Comparison of ENCODE assay signal across 11 cellular contexts in genomic region chr17:74773871-74774286, GRCh38. TPM values are rescaled to one million over a fixed set of nuclear protein-coding genes. Genes with fewer than 3 reads are reported as not detected.
DNase-seq lines count a peak whose midpoint lies in the region; ATAC-seq and TF ChIP-seq lines count a peak whose summit lies in the region.
"Had no signal": no experiment of that assay in that cellular context is flagged by ENCODE, and none has a peak within 500 bp of the region (broad histone marks: within the 10 kb centered on the region; RNA-seq: fewer than 3 reads in every experiment).

No MANE protein-coding gene starts in this region.

- TF ChIP-seq POLR2A in sigmoid colon (IDR thresholded peaks at IDR 0.05): no peak

- H3K9me3 Mint-ChIP-seq in CD8-positive, alpha-beta T cell: no peaks in the 10 kb centered on the region
- H3K9me3 Mint-ChIP-seq in nephron: no peaks in the 10 kb centered on the region

- no peak overlapping the region for H3K27ac ChIP-seq in CD8-positive, alpha-beta T cell (ENCODE audit: low read depth, low read length)
- peak overlapping the region; percentile 8; the same call in 1 of the 2 replicates for H3K27ac ChIP-seq in Panc1 (ENCODE audit: low read length)
- peak overlapping the region; percentile 3 for H3K27ac ChIP-seq in brain microvascular endothelial cell
- H3K27ac ChIP-seq in right atrium auricular region: no peak overlapping the region
- H3K27ac ChIP-seq in sigmoid colon: no peak overlapping the region
- H3K27ac ChIP-seq: upper lobe of left lung had no signal

- H3K36me3 ChIP-seq in CD8-positive, alpha-beta T cell (ENCODE audit: insufficient read depth, low read length): peaks cover 40% of the 10 kb centered on the region
- H3K36me3 ChIP-seq in Panc1 (ENCODE audit: control insufficient read depth, insufficient read depth, low read length) (peaks cover 9% of the 10 kb centered on the region; the same call in 1 of the 2 replicates), brain microvascular endothelial cell (replicated peaks) (peaks cover 34% of the 10 kb centered on the region), right atrium auricular region (peaks cover 33% of the 10 kb centered on the region), sigmoid colon (peaks cover 12 to 35% (median 29%) of the 10 kb centered on the region in 4 donors)

- WGBS in sigmoid colon, 2 donors: 83 to 88% methylated on average over 6 of the region's 6 CpGs

- no peaks in the 10 kb centered on the region for H3K27me3 ChIP-seq in CD8-positive, alpha-beta T cell (ENCODE audit: insufficient read depth, low read length)
- H3K27me3 ChIP-seq in Panc1 (ENCODE audit: control insufficient read depth, insufficient read depth, low read length) (no peaks in the 10 kb centered on the region), brain microvascular endothelial cell (replicated peaks) (no peaks in the 10 kb centered on the region), right atrium auricular region (no peaks in the 10 kb centered on the region), sigmoid colon (no peaks in the 10 kb centered on the region)
- H3K27me3 ChIP-seq: upper lobe of left lung had no signal

- CTCF ChIA-PET in CD8-positive, alpha-beta T cell (lab: Charles Lee): interaction anchor here (1.3 to 16.5 kb wide), 6 partner anchors 14 to 116 kb away, joined by 3 to 196 read pairs (median 56); partner anchors contain the start of gene RAB37
- CTCF ChIA-PET in Panc1 (lab: Charles Lee): interaction anchor here (0.6 kb wide), 1 partner anchor 72 kb away, joined by 4 read pairs; no protein-coding TSS in a partner anchor

- BruUV-seq in Panc1 (replicated peaks; lab: Mats Ljungman, UMichigan): no TSS peak

- no peak for TF ChIP-seq CTCF in CD8-positive, alpha-beta T cell (IDR thresholded peaks at IDR 0.05)
- TF ChIP-seq CTCF in Panc1 (IDR thresholded peaks at IDR 0.05) (no peak), brain microvascular endothelial cell (IDR thresholded peaks at IDR 0.05; ENCODE audit: low read depth, low read length, missing control alignments) (no peak), nephron (IDR thresholded peaks at IDR 0.05; ENCODE audit: unreplicated experiment in 3 of 3) (no peak), right atrium auricular region (IDR thresholded peaks at IDR 0.05) (no peak), sigmoid colon (IDR thresholded peaks at IDR 0.05) (no peak)

- ATAC-seq in CD8-positive, alpha-beta T cell: no peak
- ATAC-seq in Panc1 (no peak), GM18520 (IDR thresholded peaks at IDR 0.05; ENCODE audit: unreplicated experiment) (no peak)

- H3K36me3 Mint-ChIP-seq in CD8-positive, alpha-beta T cell: peaks cover 53% of the 10 kb centered on the region
- H3K36me3 Mint-ChIP-seq in nephron (ENCODE audit: low read depth): peaks cover 26% of the 10 kb centered on the region

- no peaks in the 10 kb centered on the region for H3K27me3 Mint-ChIP-seq in CD8-positive, alpha-beta T cell (ENCODE audit: low read depth)
- H3K27me3 Mint-ChIP-seq in nephron (ENCODE audit: low read depth): no peaks in the 10 kb centered on the region

- no peaks in the 10 kb centered on the region for H3K9me3 ChIP-seq in CD8-positive, alpha-beta T cell (ENCODE audit: low read length)
- H3K9me3 ChIP-seq in Panc1 (ENCODE audit: control insufficient read depth, insufficient read depth, low read depth, low read length): no peaks in the 10 kb centered on the region
- H3K9me3 ChIP-seq in right atrium auricular region: no peaks in the 10 kb centered on the region
- H3K9me3 ChIP-seq in sigmoid colon: no peaks in the 10 kb centered on the region
- H3K9me3 ChIP-seq: upper lobe of left lung had no signal

- in situ Hi-C loops in Panc1 (cut with HindIII; ENCODE audit: low pct_unique_long_range_greater_than_20kb, low sequenced_read_pairs) (no loop called here), brain microvascular endothelial cell (cut with HindIII; ENCODE audit: low pct_ligation_motif_present, low sequenced_read_pairs) (no loop called here)

- POLR2A ChIA-PET in CD8-positive, alpha-beta T cell (lab: Charles Lee): interaction anchor here (0.8 to 2.2 kb wide), 4 partner anchors 20 to 32 kb away, joined by 3 to 10 read pairs (median 5); no protein-coding TSS in a partner anchor
- POLR2A ChIA-PET in Panc1 (lab: Charles Lee): interaction anchor here (0.5 to 0.7 kb wide), 4 partner anchors 18 to 1765 kb away, joined by 5 to 9 read pairs (median 8); no protein-coding TSS in a partner anchor

- no peak overlapping the region for H3K4me3 ChIP-seq in CD8-positive, alpha-beta T cell (ENCODE audit: low read depth, low read length)
- no peak overlapping the region for H3K4me3 ChIP-seq in Panc1 (ENCODE audit: low read depth in 2 of 2, low read length in 2 of 2)
- H3K4me3 ChIP-seq in brain microvascular endothelial cell (ENCODE audit: low read depth, low read length): no peak overlapping the region
- no peak overlapping the region for H3K4me3 ChIP-seq in right atrium auricular region
- H3K4me3 ChIP-seq in sigmoid colon: no peak overlapping the region
- H3K4me3 ChIP-seq: upper lobe of left lung had no signal

- no peak for DNase-seq in CD8-positive, alpha-beta T cell
- DNase-seq in Panc1 (ENCODE audit: low read depth, low spot score) (no peak), brain microvascular endothelial cell (peak; percentile 63), C1 segment of cervical spinal cord (lab: John Stamatoyannopoulos, UW) (no peak), right atrium auricular region (ENCODE audit: low spot score) (no peak), sigmoid colon (no peak)
- DNase-seq: activated effector memory CD4-positive, alpha-beta T cell treated with Interleukin-2 at 50 U/mL for 16 hours; NCI-H69; upper lobe of left lung had no signal

- H3K27ac Mint-ChIP-seq in CD8-positive, alpha-beta T cell: peak overlapping the region; percentile 25
- peak overlapping the region; percentile 78 to 85 (median 79) for H3K27ac Mint-ChIP-seq in nephron

- intact Hi-C loops in CD8-positive, alpha-beta T cell (cut with DNase I, micrococcal nuclease): no loop called here
- intact Hi-C loops in Panc1 (cut with micrococcal nuclease; ENCODE audit: unreplicated experiment): no loop called here
- intact Hi-C loops in sigmoid colon (cut with DNase I): no loop called here

- TF ChIP-seq EP300 in sigmoid colon (IDR thresholded peaks at IDR 0.05): no peak

- H3K4me1 Mint-ChIP-seq in CD8-positive, alpha-beta T cell (ENCODE audit: low read depth): peaks cover 50% of the 10 kb centered on the region
- H3K4me1 Mint-ChIP-seq in nephron: peaks cover 27% of the 10 kb centered on the region

- peak overlapping the region; percentile 33 for H3K4me3 Mint-ChIP-seq in CD8-positive, alpha-beta T cell
- H3K4me3 Mint-ChIP-seq in nephron: peak overlapping the region; percentile 60 to 86 (median 71)

- H3K4me1 ChIP-seq in CD8-positive, alpha-beta T cell (ENCODE audit: insufficient read depth, low read length): peaks cover 30% of the 10 kb centered on the region
- H3K4me1 ChIP-seq in Panc1 (ENCODE audit: control insufficient read depth, insufficient read depth, low read length) (peaks cover 34% of the 10 kb centered on the region), right atrium auricular region (peaks cover 0 to 53% of the 10 kb centered on the region in 2 donors), sigmoid colon (peaks cover 0 to 30% (median 21%) of the 10 kb centered on the region in 4 donors)

RNA-seq across cellular contexts. Expression of gene NAT9, which starts 2.3 kb away (rescaled TPM):
- 10 to 100 TPM; 37.9 to 41.1 TPM for total RNA-seq in CD8-positive, alpha-beta T cell
- total RNA-seq in Panc1 (2021; ENCODE audit: unreplicated experiment): 90.1 TPM
- 59.6 TPM for polyA plus RNA-seq in Panc1 (2012; ENCODE audit: insufficient read length)
- total RNA-seq in right atrium auricular region: 10 to 100 TPM; 16.2 to 18.7 TPM
- total RNA-seq in sigmoid colon: 10 to 100 TPM; 14.3 to 29.9 (median 21.7) TPM
- polyA plus RNA-seq in sigmoid colon: 10 to 100 TPM; 11.3 to 36.4 (median 14.4) TPM

RNA-seq across cellular contexts. Expression of gene NHERF1, which starts 25.5 kb away (rescaled TPM):
- 10 to 100 TPM; 72.5 to 73.7 TPM for total RNA-seq in CD8-positive, alpha-beta T cell
- total RNA-seq in Panc1 (2021; ENCODE audit: unreplicated experiment) (90.8 TPM), right atrium auricular region (10 to 100 TPM; 20.2 to 30.9 TPM), sigmoid colon (10 to 100 TPM in 1 of 4 donors, 1 to 10 TPM in 3; 6.6 to 12.5 (median 7.3) TPM)
- polyA plus RNA-seq in Panc1 (2012; ENCODE audit: insufficient read length): 66.0 TPM
- polyA plus RNA-seq in sigmoid colon: 100 to 1,000 TPM; 122 to 420 (median 194) TPM

RNA-seq across cellular contexts. Expression of gene RAB37, which starts 36.8 kb away (rescaled TPM):
- total RNA-seq in CD8-positive, alpha-beta T cell: 10 to 100 TPM; 33.7 to 36.0 TPM
- total RNA-seq in Panc1 (2021; ENCODE audit: unreplicated experiment) (1.5 TPM), right atrium auricular region (under 1 TPM; 0.89 to 0.90 TPM), sigmoid colon (1 to 10 TPM in 3 of 4 donors, under 1 TPM in 1; 0.54 to 4.1 (median 1.4) TPM)
- 1.2 TPM for polyA plus RNA-seq in Panc1 (2012; ENCODE audit: insufficient read length)
- 10 to 100 TPM; 15.2 to 28.8 (median 16.9) TPM for polyA plus RNA-seq in sigmoid colon

Comparison
In these comparisons a context has a peak if more than half of its experiments do, and no peak if none do; other contexts are left out.
1. H3K27ac ChIP-seq: peak in Panc1 (single experiment) and brain microvascular endothelial cell (single experiment); none in CD8-positive, alpha-beta T cell (single experiment), right atrium auricular region (0 of 2) and sigmoid colon (0 of 4).
2. RNA of gene RAB37, which starts 36.8 kb away (total RNA-seq): 33.7 to 36.0 TPM in CD8-positive, alpha-beta T cell; 0.54 to 4.1 TPM in sigmoid colon, 1.5 TPM in Panc1 (single experiment) and 0.89 to 0.90 TPM in right atrium auricular region; every median in the first group is over 4 times any median in the second.